Comparison of ENCODE assay signal across 30 cellular contexts in genomic region chr11:105167244-105167643, GRCh38. TPM values are rescaled to one million over a fixed set of nuclear protein-coding genes. Genes with fewer than 3 reads are reported as not detected.
DNase-seq lines count a peak whose midpoint lies in the region; ATAC-seq, FAIRE-seq and TF ChIP-seq lines count a peak whose summit lies in the region.
"Had no signal": no experiment of that assay in that cellular context is flagged by ENCODE, and none has a peak within 500 bp of the region (broad histone marks: within the 10 kb centered on the region; RNA-seq: fewer than 3 reads in every experiment).

No MANE protein-coding gene starts in this region.

- no peak overlapping the region for H3K4me2 ChIP-seq in IMR-90 (ENCODE audit: low read depth, low read length)
- H3K4me2 ChIP-seq in K562 (ENCODE audit: insufficient read depth, low read length), result no peak overlapping the region
- H3K4me2 ChIP-seq: BLaER1 had no signal

- CTCF ChIA-PET in IMR-90 (lab: Yijun Ruan, JAX), result no interaction called here
- CTCF ChIA-PET in K562 (lab: Yijun Ruan, JAX; ENCODE audit: low intra/inter-chr PET ratio), result no interaction called here

- H3K36me3 Mint-ChIP-seq in activated naive CD8-positive, alpha-beta T cell treated with anti-CD3 and anti-CD28 coated beads for 36 hours, result no peaks in the 10 kb centered on the region
- H3K36me3 Mint-ChIP-seq in activated T-cell treated with anti-CD3 and anti-CD28 coated beads, Interleukin-2, amount 50 U/mL, for 72 hours (ENCODE audit: insufficient read depth in 2 of 2), result peaks cover 2 to 5% of the 10 kb centered on the region in 2 donors
- H3K36me3 Mint-ChIP-seq: CD4-positive, CD25-positive, alpha-beta regulatory T cell; CD8-positive, alpha-beta memory T cell had no signal

- no peak overlapping the region for H2AFZ ChIP-seq in IMR-90 (replicated peaks; ENCODE audit: low read length, poor library complexity)
- no peak overlapping the region for H2AFZ ChIP-seq in K562 (ENCODE audit: low read depth, low read length)

- H3K14ac ChIP-seq in IMR-90 (replicated peaks; ENCODE audit: low read depth, low read length), result no peak overlapping the region

- no peak overlapping the region for H2BK15ac ChIP-seq in IMR-90 (ENCODE audit: low read depth, low read length)

- H3K36me3 ChIP-seq in IMR-90 (ENCODE audit: control insufficient read depth, insufficient read depth, low read length), result no peaks in the 10 kb centered on the region
- no peaks in the 10 kb centered on the region for H3K36me3 ChIP-seq in K562 (ENCODE audit: control insufficient read depth, insufficient read depth, low read length)
- H3K36me3 ChIP-seq: BE2C, BLaER1 had no signal

- H4K5ac ChIP-seq in IMR-90 (ENCODE audit: low read depth, low read length), result no peak overlapping the region

- no peak overlapping the region for H4K91ac ChIP-seq in IMR-90 (ENCODE audit: insufficient read depth, low read depth, low read length)

- peaks cover 4% of the 10 kb centered on the region for H3K9me3 Mint-ChIP-seq in activated naive CD8-positive, alpha-beta T cell treated with anti-CD3 and anti-CD28 coated beads for 36 hours
- H3K9me3 Mint-ChIP-seq in activated T-cell treated with anti-CD3 and anti-CD28 coated beads, Interleukin-2, amount 50 U/mL, for 72 hours, result peaks cover 4 to 5% of the 10 kb centered on the region in 2 donors

- POLR2A ChIA-PET in IMR-90 (lab: Charles Lee; ENCODE audit: unreplicated experiment) (no interaction called here), K562 (lab: Yijun Ruan, JAX) (no interaction called here)

- H3K9me1 ChIP-seq in IMR-90 (ENCODE audit: insufficient read depth, low read length), result no peaks in the 10 kb centered on the region
- H3K9me1 ChIP-seq in K562 (ENCODE audit: control insufficient read depth, insufficient read depth, low read length), result no peaks in the 10 kb centered on the region

- no peak overlapping the region for H2AK9ac ChIP-seq in IMR-90 (replicated peaks; ENCODE audit: low read depth, low read length, poor library complexity)

- H3K9ac ChIP-seq in IMR-90 (ENCODE audit: low read depth, low read length), result no peak overlapping the region
- H3K9ac ChIP-seq in K562 (ENCODE audit: insufficient read depth in 1 of 2, low read depth in 2 of 2, low read length in 2 of 2), result no peak overlapping the region
- H3K9ac ChIP-seq: BLaER1 had no signal

- H3K4me1 Mint-ChIP-seq in activated naive CD8-positive, alpha-beta T cell treated with anti-CD3 and anti-CD28 coated beads for 36 hours, result no peaks in the 10 kb centered on the region
- H3K4me1 Mint-ChIP-seq in activated T-cell treated with anti-CD3 and anti-CD28 coated beads, Interleukin-2, amount 50 U/mL, for 72 hours (ENCODE audit: low read depth), result no peaks in the 10 kb centered on the region
- H3K4me1 Mint-ChIP-seq: CD4-positive, CD25-positive, alpha-beta regulatory T cell; CD8-positive, alpha-beta memory T cell had no signal

- in situ Hi-C loops in IMR-90 (cut with MboI; ENCODE audit: low sequenced_read_pairs), result no loop called here
- in situ Hi-C loops in K562 (cut with MboI), result no loop called here

- H3K4me3 ChIP-seq in IMR-90 (ENCODE audit: insufficient read depth, low read depth, low read length) (no peak overlapping the region), K562 (no peak overlapping the region)
- H3K4me3 ChIP-seq: BLaER1, GM12878 had no signal

- no peak overlapping the region for H3K18ac ChIP-seq in IMR-90 (ENCODE audit: low read depth, low read length)

- H4K20me1 ChIP-seq in IMR-90 (ENCODE audit: insufficient read depth, low read length) (no peaks in the 10 kb centered on the region), K562 (replicated peaks; ENCODE audit: control insufficient read depth, insufficient read depth, low read length) (no peaks in the 10 kb centered on the region)
- H4K20me1 ChIP-seq: BLaER1 had no signal

- BruUV-seq in IMR-90 (replicated peaks; lab: Mats Ljungman, UMichigan) (no TSS peak), K562 (replicated peaks; lab: Mats Ljungman, UMichigan) (no TSS peak)

- H2BK120ac ChIP-seq in IMR-90 (ENCODE audit: low read depth, low read length), result no peak overlapping the region

- no peak overlapping the region for H4K8ac ChIP-seq in IMR-90 (ENCODE audit: low read depth in 2 of 2, low read length in 2 of 2)

- H2BK20ac ChIP-seq in IMR-90 (ENCODE audit: low read depth, low read length), result no peak overlapping the region

- H3K27ac Mint-ChIP-seq in activated naive CD8-positive, alpha-beta T cell treated with anti-CD3 and anti-CD28 coated beads for 36 hours, result no peak overlapping the region
- no peak overlapping the region for H3K27ac Mint-ChIP-seq in activated T-cell treated with anti-CD3 and anti-CD28 coated beads, Interleukin-2, amount 50 U/mL, for 72 hours
- H3K27ac Mint-ChIP-seq: CD14-positive monocyte; CD4-positive, alpha-beta memory T cell; CD4-positive, CD25-positive, alpha-beta regulatory T cell; CD8-positive, alpha-beta memory T cell had no signal

- dilution Hi-C loops in IMR-90 (cut with HindIII; ENCODE audit: low sequenced_read_pairs, unreplicated experiment), result no loop called here

- H2BK5ac ChIP-seq in IMR-90 (ENCODE audit: low read depth, low read length, poor library complexity, severe bottlenecking), result no peak overlapping the region

- H3K9me3 ChIP-seq in IMR-90 (ENCODE audit: control insufficient read depth, insufficient read depth, low read length) (peaks cover 2% of the 10 kb centered on the region; the same call in 1 of the 2 replicates), K562 (replicated peaks; ENCODE audit: control insufficient read depth, insufficient read depth, low read depth, low read length) (peaks cover 2% of the 10 kb centered on the region; the same call in 1 of the 2 replicates)
- H3K9me3 ChIP-seq: BE2C, BLaER1 had no signal

- ATAC-seq in IMR-90 (ENCODE audit: low read depth), result no peak
- ATAC-seq in K562, result no peak
- no peak for ATAC-seq in activated T-cell treated with anti-CD3 and anti-CD28 coated beads, Interleukin-2, amount 50 U/mL, for 72 hours (replicated peaks in 1 of 2)
- ATAC-seq: GM12878 had no signal

- WGBS in IMR-90 (ENCODE audit: extremely low coverage in 2 of 2, insufficient read length in 1 of 2), 2 experiments, result no CpG with 5 or more reads among the region's 3 CpGs
- WGBS in K562 (ENCODE audit: insufficient coverage, low coverage, missing lambda C conversion rate), result 19% methylated on average over 3 of the region's 3 CpGs

- H3K4ac ChIP-seq in IMR-90 (ENCODE audit: low read depth, low read length), result no peak overlapping the region

- TF ChIP-seq EP300 in K562 (IDR thresholded peaks at IDR 0.05; ENCODE audit: low read length), result no peak

- no peak for TF ChIP-seq CTCF in IMR-90 (conservative IDR thresholded peaks at IDR 0.05; ENCODE audit: low read depth, low read length)
- TF ChIP-seq CTCF in K562 (IDR thresholded peaks at IDR 0.05 in 2 of 3, conservative IDR thresholded peaks at IDR 0.05 in 1 of 3; ENCODE audit: insufficient read depth in 2 of 3, low read depth in 1 of 3, low read length in 3 of 3), result no peak

- H3K4me3 Mint-ChIP-seq in activated naive CD8-positive, alpha-beta T cell treated with anti-CD3 and anti-CD28 coated beads for 36 hours, result no peak overlapping the region
- H3K4me3 Mint-ChIP-seq in activated T-cell treated with anti-CD3 and anti-CD28 coated beads, Interleukin-2, amount 50 U/mL, for 72 hours, result no peak overlapping the region
- H3K4me3 Mint-ChIP-seq: CD14-positive monocyte; CD4-positive, alpha-beta memory T cell; CD4-positive, CD25-positive, alpha-beta regulatory T cell; CD8-positive, alpha-beta memory T cell had no signal

- no peak for TF ChIP-seq POLR2A in IMR-90 (IDR thresholded peaks at IDR 0.05; ENCODE audit: low read depth, low read length)
- TF ChIP-seq POLR2A in K562 (conservative IDR thresholded peaks at IDR 0.05), result no peak

- no peaks in the 10 kb centered on the region for H3K79me1 ChIP-seq in IMR-90 (ENCODE audit: low read depth in 1 of 2, low read length in 2 of 2)

- no peak overlapping the region for H2AK5ac ChIP-seq in IMR-90 (ENCODE audit: low read depth, low read length)

- intact Hi-C loops in IMR-90 (cut with micrococcal nuclease) (no loop called here), K562 (cut with micrococcal nuclease) (no loop called here)

- TF ChIP-seq RAD21 in IMR-90 (IDR thresholded peaks at IDR 0.05; ENCODE audit: low read length) (no peak), K562 (CRISPR knock-in tag; conservative IDR thresholded peaks at IDR 0.05 in 1 of 2, IDR thresholded peaks at IDR 0.05 in 1 of 2) (no peak)

- H3K79me2 ChIP-seq in K562 (ENCODE audit: control insufficient read depth, insufficient read depth, low read length), result no peaks in the 10 kb centered on the region

- H3K27me3 Mint-ChIP-seq in activated naive CD8-positive, alpha-beta T cell treated with anti-CD3 and anti-CD28 coated beads for 36 hours, result peaks cover 3% of the 10 kb centered on the region
- no peaks in the 10 kb centered on the region for H3K27me3 Mint-ChIP-seq in activated T-cell treated with anti-CD3 and anti-CD28 coated beads, Interleukin-2, amount 50 U/mL, for 72 hours (ENCODE audit: low read depth)
- H3K27me3 Mint-ChIP-seq: CD4-positive, alpha-beta memory T cell had no signal

- no peak for FAIRE-seq in K562 (lab: Jason Lieb, UNC)
- peak; percentile 53 for FAIRE-seq in islet of Langerhans (lab: Jason Lieb, UNC)
- FAIRE-seq: A204.1, GM12878, GM12892, GM18507 had no signal

- H3K56ac ChIP-seq in IMR-90 (ENCODE audit: extremely low read depth, insufficient read depth, low read length), result no peak overlapping the region

- DNase-seq in IMR-90 (no peak), K562 (ENCODE audit: extremely low read depth in 1 of 4, low spot score in 3 of 4) (no peak), NCI-H526 treated with DMSO at 0.1 percent for 48 hours (lab: John Stamatoyannopoulos, UW) (no peak)
- no peak for DNase-seq in activated naive CD8-positive, alpha-beta T cell treated with anti-CD3 and anti-CD28 coated beads for 36 hours
- DNase-seq in activated T-cell treated with anti-CD3 and anti-CD28 coated beads, Interleukin-2, amount 50 U/mL, for 72 hours, result no peak
- DNase-seq: 8988T; ACHN; BE2C; C1 segment of cervical spinal cord; CD4-positive, alpha-beta memory T cell; CD4-positive, CD25-positive, alpha-beta regulatory T cell; CD8-positive, alpha-beta memory T cell; COR-L47; DMS 273 treated with DMSO at 0.1 percent for 48 hours; DMS153; DMS53; DMS79; DND-41; EL; GDM1 had no signal

- H3K23ac ChIP-seq in IMR-90 (ENCODE audit: low read depth, low read length), result no peak overlapping the region

- H3K4me1 ChIP-seq in IMR-90 (ENCODE audit: control insufficient read depth, insufficient read depth, low read length), result no peaks in the 10 kb centered on the region
- H3K4me1 ChIP-seq in K562 (replicated peaks in 1 of 2; ENCODE audit: control insufficient read depth in 2 of 2, insufficient read depth in 2 of 2, low read length in 2 of 2), result no peaks in the 10 kb centered on the region
- H3K4me1 ChIP-seq: BE2C, BLaER1 had no signal

- no peak overlapping the region for H3K27ac ChIP-seq in IMR-90 (ENCODE audit: insufficient read depth, low read length)
- H3K27ac ChIP-seq in K562 (ENCODE audit: extremely low read depth, low read depth, low read length), result no peak overlapping the region
- H3K27ac ChIP-seq: BLaER1 had no signal

- H3K27me3 ChIP-seq in IMR-90 (ENCODE audit: control insufficient read depth, insufficient read depth, low read length) (no peaks in the 10 kb centered on the region), K562 (ENCODE audit: control insufficient read depth in 2 of 2, insufficient read depth in 2 of 2, low read length in 2 of 2) (no peaks in the 10 kb centered on the region)
- H3K27me3 ChIP-seq: BE2C, BLaER1 had no signal

RNA-seq across cellular contexts. Expression of gene CARD18, which starts 27.7 kb away (rescaled TPM):
- total RNA-seq in IMR-90 (2012; rRNA removed) (not detected in 2 replicates), K562 (2014; rRNA removed) (3.5 and 4.9 TPM in 2 replicates), K562 (2014; rRNA removed; fragmentation: Illumina TruSeq; extraction: Trizol) (3.0 and 4.2 TPM in 2 replicates), K562 (2015; rRNA removed; fragmentation: Illumina TruSeq; extraction: Trizol) (4.3 and 4.7 TPM in 2 replicates), K562 (2021) (3.2 and 3.5 TPM in 2 replicates)
- polyA plus RNA-seq in IMR-90 (2012; rRNA removed) (not detected in 2 replicates), K562 (2011; rRNA removed) (2.4 and 3.1 TPM in 2 replicates), K562 (2014; fragmentation: Illumina TruSeq; extraction: Trizol) (1.5 and 1.6 TPM in 2 replicates), K562 (2014; fragmentation: Nextera tagmentation; extraction: Ambion mirVana) (1 to 10 TPM; 1.5 to 1.9 TPM), K562 (2014; rRNA removed) (2.9 TPM in 2 replicates)
- polyA plus RNA-seq in IMR-90 (2012; cell fraction: cytosol; rRNA removed), result not detected in 2 replicates
- not detected in 2 replicates for polyA plus RNA-seq in IMR-90 (2012; cell fraction: nucleus; rRNA removed; ENCODE audit: low replicate concordance)
- 17.4 and 23.8 TPM in 2 replicates for total RNA-seq in K562 (2011; cell fraction: chromatin; rRNA removed; ENCODE audit: low replicate concordance)
- total RNA-seq in K562 (2011; cell fraction: nucleolus; rRNA removed), result 17.2 and 19.9 TPM in 2 replicates
- total RNA-seq in K562 (2011; cell fraction: nucleoplasm; rRNA removed), result 22.5 and 28.1 TPM in 2 replicates
- 1.6 and 2.2 TPM in 2 replicates for polyA plus RNA-seq in K562 (2011; cell fraction: cytosol; rRNA removed)
- 7.2 and 7.7 TPM in 2 replicates for polyA plus RNA-seq in K562 (2011; cell fraction: nucleus; rRNA removed)
- 1.7 and 2.7 TPM in 2 replicates for polyA plus RNA-seq in K562 (2012)
- 9.5 and 10.6 TPM in 2 replicates for polyA minus RNA-seq in K562 (2011; rRNA and poly(A)+ RNA removed)
- polyA minus RNA-seq in K562 (2011; cell fraction: cytosol; rRNA and poly(A)+ RNA removed), result 2.1 and 4.2 TPM in 2 replicates
- polyA minus RNA-seq in K562 (2011; cell fraction: nucleus; rRNA and poly(A)+ RNA removed), result 43.3 and 44.3 TPM in 2 replicates
- not detected for total RNA-seq in activated naive CD8-positive, alpha-beta T cell treated with anti-CD3 and anti-CD28 coated beads for 36 hours
- total RNA-seq in activated T-cell treated with anti-CD3 and anti-CD28 coated beads, Interleukin-2, amount 50 U/mL, for 72 hours, result not detected
- total RNA-seq: A673; CD4-positive, alpha-beta memory T cell; CD4-positive, CD25-positive, alpha-beta regulatory T cell; CD8-positive, alpha-beta memory T cell; G401; GM12878 had no signal
- polyA plus RNA-seq: AG04450; CD14-positive monocyte; CD4-positive, alpha-beta memory T cell; CD4-positive, CD25-positive, alpha-beta regulatory T cell; CD8-positive, alpha-beta memory T cell; GM12878 had no signal
